23 cellular contexts compared by ENCODE assay signal in the genomic region with DNA sequence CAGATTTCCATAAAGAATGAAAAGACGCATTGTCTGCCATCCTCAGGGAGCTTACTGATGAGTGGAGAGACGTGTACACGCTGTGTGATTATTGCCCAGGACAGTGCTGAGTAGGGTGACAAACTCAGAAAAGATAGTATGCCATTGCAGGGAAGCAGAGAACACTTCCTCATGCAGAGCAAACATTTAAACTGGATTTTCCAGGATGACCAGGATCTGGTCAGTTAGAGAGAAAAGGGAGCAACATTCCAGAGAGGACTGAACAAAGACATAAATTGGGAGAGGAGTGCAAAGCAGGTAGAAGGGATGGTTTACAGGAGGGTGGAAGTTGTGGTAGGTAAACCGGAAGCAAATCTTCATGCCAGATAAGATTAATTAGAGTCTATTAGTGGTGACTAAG. TPM values are rescaled to one million over a fixed set of nuclear protein-coding genes. Genes with fewer than 3 reads are reported as not detected.
"Had no signal": no experiment of that assay in that cellular context is flagged by ENCODE, and none has a peak within 500 bp of the region (broad histone marks: within the 10 kb centered on the region; RNA-seq: fewer than 3 reads in every experiment).

No MANE protein-coding gene starts in this region.

- H3K36me3 ChIP-seq: gastrocnemius medialis, left ventricle myocardium inferior, right atrium auricular region, upper lobe of right lung had no signal

- H3K27ac ChIP-seq: gastrocnemius medialis, left ventricle myocardium inferior, right atrium auricular region, testis, upper lobe of right lung had no signal

- H3K4me3 ChIP-seq: gastrocnemius medialis, left ventricle myocardium inferior, right atrium auricular region, testis, upper lobe of right lung had no signal

- H3K27me3 ChIP-seq: gastrocnemius medialis, testis had no signal

- H3K9me3 ChIP-seq: gastrocnemius medialis, right atrium auricular region, testis, upper lobe of right lung had no signal

- ATAC-seq: activated CD4-positive, alpha-beta T cell treated with anti-CD3 and anti-CD28 coated beads for 36 hours; esophagus mucosa; gastrocnemius medialis; stimulated activated effector memory CD8-positive, alpha-beta T cell treated with anti-CD3 and anti-CD28 coated beads, Interleukin-12 subunit alpha, Interleukin-12 subunit beta, amount 100 ng/mL, for 72 hours; upper lobe of right lung had no signal

- DNase-seq: activated CD4-positive, alpha-beta T cell treated with anti-CD3 and anti-CD28 coated beads for 36 hours; activated CD4-positive, alpha-beta T cell treated with anti-CD3 and anti-CD28 coated beads, Interleukin-2, amount 50 U/mL, for 48 hours; activated gamma-delta T cell treated with Interleukin-2 at 50 U/mL for 16 hours; activated naive CD8-positive, alpha-beta T cell treated with anti-CD3 and anti-CD28 coated beads for 36 hours; activated T-cell treated with anti-CD3 and anti-CD28 coated beads for 4 hours; amniotic stem cell; effector CD8-positive, alpha-beta T cell; gastrocnemius medialis; head of caudate nucleus; kidney; left ventricle myocardium inferior; mammary epithelial cell; midbrain; stimulated activated CD4-positive, alpha-beta T cell treated with anti-CD3 and anti-CD28 coated beads, Interleukin-4, amount 100 ng/mL, for 1 hour; T-helper 1 cell; T-helper 9 cell; testis; upper lobe of right lung had no signal

RNA-seq across cellular contexts. Expression of gene SLC9A2, which starts 2.3 kb away (rescaled TPM):
- total RNA-seq: activated T-helper 1 cell treated with anti-CD3 and anti-CD28 coated beads, Interleukin-12 subunit alpha, Interleukin-12 subunit beta, Interleukin-2, Interleukin-4 antibody, amounts not matched to agents 30 ng/mL and 10 ng/mL and 1 ng/mL, durations not matched to agents 14 hours and 24 hours and 36 hours; posterior vena cava had no signal
